8 cellular contexts compared by ENCODE assay signal in the genomic region with DNA sequence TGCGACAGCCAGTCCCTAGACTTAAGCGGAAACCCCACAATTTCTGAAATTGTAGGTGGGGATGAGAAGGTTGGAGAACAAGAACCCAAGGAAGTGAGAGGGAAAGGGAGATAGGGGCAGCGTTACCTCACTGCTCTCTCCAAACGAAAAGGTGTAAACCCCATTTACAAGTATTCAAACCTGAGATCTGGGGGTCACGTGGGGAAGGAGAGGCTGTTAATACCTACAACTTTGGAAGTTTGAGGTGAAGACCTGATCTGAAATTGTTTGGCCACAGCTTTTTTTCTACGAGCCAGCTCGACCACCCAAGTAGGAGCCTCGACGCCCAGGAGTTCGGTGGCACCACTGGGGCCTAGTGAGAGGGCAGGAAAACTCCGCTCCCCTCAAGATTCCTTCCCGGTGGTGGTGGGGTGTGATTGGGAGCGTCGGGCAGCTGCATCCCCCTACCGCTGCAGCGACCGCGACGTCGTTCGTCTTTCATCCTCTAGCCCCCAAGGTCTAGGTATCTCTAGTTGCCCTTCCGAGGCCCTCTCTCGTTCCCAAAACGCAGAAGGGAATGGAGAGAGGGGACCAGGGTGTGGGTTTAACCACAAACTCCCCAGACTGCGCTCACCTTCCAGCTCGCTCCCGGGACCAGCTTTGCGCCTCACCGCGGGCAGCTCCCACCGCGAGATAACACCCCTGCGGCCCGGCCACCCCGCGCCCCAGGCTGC. TPM values are rescaled to one million over a fixed set of nuclear protein-coding genes. Genes with fewer than 3 reads are reported as not detected.
DNase-seq lines count a peak whose midpoint lies in the region; ATAC-seq and TF ChIP-seq lines count a peak whose summit lies in the region.

No MANE protein-coding gene starts in this region.

- H3K36me3 Mint-ChIP-seq in CD4-positive, alpha-beta T cell (ENCODE audit: low read depth) = no peaks in the 10 kb centered on the region

- TF ChIP-seq CTCF in CD4-positive, alpha-beta T cell (IDR thresholded peaks at IDR 0.05) = no peak
- TF ChIP-seq CTCF in Loucy (conservative IDR thresholded peaks at IDR 0.05; ENCODE audit: low read length) = no peak

- H3F3A ChIP-seq in Loucy (ENCODE audit: low read depth) = peaks cover 5% of the 10 kb centered on the region; the same call in 1 of the 2 replicates

- H3K27me3 ChIP-seq in CD4-positive, alpha-beta T cell (ENCODE audit: control insufficient read depth, insufficient read depth, low read length) = peaks cover 33% of the 10 kb centered on the region
- H3K27me3 ChIP-seq in Loucy (ENCODE audit: insufficient read depth, low read length, poor library complexity, severe bottlenecking) (no peaks in the 10 kb centered on the region), esophagus (ENCODE audit: control insufficient read depth in 1 of 2, insufficient read depth in 2 of 2, low read length in 2 of 2) (no peaks in the 10 kb centered on the region), neuronal stem cell (ENCODE audit: control insufficient read depth in 3 of 3, insufficient read depth in 3 of 3, low read depth in 1 of 3, low read length in 3 of 3) (no peaks in the 10 kb centered on the region)

- H4K20me1 ChIP-seq in Loucy (ENCODE audit: insufficient read depth, low read length, poor library complexity, severe bottlenecking) = no peaks in the 10 kb centered on the region

- no peaks in the 10 kb centered on the region for H3K9me3 ChIP-seq in CD4-positive, alpha-beta T cell (ENCODE audit: control insufficient read depth, low read length)
- H3K9me3 ChIP-seq in Loucy (ENCODE audit: insufficient read depth, low read depth, low read length) (no peaks in the 10 kb centered on the region), esophagus (ENCODE audit: control insufficient read depth in 2 of 2, insufficient read depth in 1 of 2, low read depth in 1 of 2, low read length in 1 of 2) (no peaks in the 10 kb centered on the region), neuronal stem cell (replicated peaks in 1 of 2; ENCODE audit: control insufficient read depth in 2 of 2, insufficient read depth in 1 of 2, low read depth in 1 of 2, low read length in 2 of 2) (no peaks in the 10 kb centered on the region)

- H3K9me3 Mint-ChIP-seq in CD4-positive, alpha-beta T cell = no peaks in the 10 kb centered on the region

- peak overlapping the region; percentile 60 for H3K4me3 Mint-ChIP-seq in CD4-positive, alpha-beta T cell

- H4K8ac ChIP-seq in neuronal stem cell (ENCODE audit: low read depth, low read length) = peak overlapping the region; percentile 66

- H3K79me2 ChIP-seq in Loucy (ENCODE audit: insufficient read depth, low read length) = peaks cover 64% of the 10 kb centered on the region

- no peak overlapping the region for H4K91ac ChIP-seq in neuronal stem cell (ENCODE audit: low read depth, low read length, poor library complexity)

- DNase-seq in CD4-positive, alpha-beta T cell = no peak
- DNase-seq in neuronal stem cell (ENCODE audit: low spot score) (no peak), NCI-H2196 treated with DMSO at 0.1 percent for 48 hours (lab: John Stamatoyannopoulos, UW; ENCODE audit: unreplicated experiment) (no peak)
- DNase-seq in stimulated activated naive CD4-positive, alpha-beta T cell treated with Interleukin-2 at 50 U/mL for 16 hours (lab: John Stamatoyannopoulos, UW) = no peak

- H2BK15ac ChIP-seq in neuronal stem cell (ENCODE audit: low read length) = peak overlapping the region; percentile 75

- H3K14ac ChIP-seq in neuronal stem cell (ENCODE audit: low read length) = peak overlapping the region; percentile 65

- H3K27ac ChIP-seq in CD4-positive, alpha-beta T cell (ENCODE audit: low read depth, low read length) = no peak overlapping the region
- H3K27ac ChIP-seq in esophagus (ENCODE audit: low read depth in 2 of 2, low read length in 1 of 2) (peak overlapping the region; percentile 98), neuronal stem cell (replicated peaks; ENCODE audit: low read length) (no peak overlapping the region)

- peak overlapping the region; percentile 78 for H3K4me2 ChIP-seq in Loucy (ENCODE audit: low read depth, low read length, poor library complexity, severe bottlenecking)
- H3K4me2 ChIP-seq in neuronal stem cell (ENCODE audit: insufficient read depth, low read length, poor library complexity, severe bottlenecking) = peak overlapping the region; percentile 88

- H2BK120ac ChIP-seq in neuronal stem cell (ENCODE audit: low read depth, low read length) = peak overlapping the region; percentile 76

- H3K9ac ChIP-seq in Loucy (ENCODE audit: low read depth, low read length, poor library complexity, severe bottlenecking) (peak overlapping the region; percentile 87), neuronal stem cell (ENCODE audit: low read depth, low read length, poor library complexity) (peak overlapping the region; percentile 93)

- peak overlapping the region; percentile 99 for H2AFZ ChIP-seq in Loucy (ENCODE audit: low read length)
- peak overlapping the region; percentile 90 for H2AFZ ChIP-seq in neuronal stem cell (ENCODE audit: low read length)

- H3K36me3 ChIP-seq in Loucy (ENCODE audit: insufficient read depth, low read length) (no peaks in the 10 kb centered on the region), esophagus (ENCODE audit: control insufficient read depth in 2 of 2, insufficient read depth in 2 of 2, low read length in 1 of 2) (no peaks in the 10 kb centered on the region), neuronal stem cell (replicated peaks in 1 of 2; ENCODE audit: control insufficient read depth in 2 of 2, insufficient read depth in 2 of 2, low read length in 2 of 2) (peaks cover 0 to 2% of the 10 kb centered on the region in 2 donors)

- ATAC-seq in CD4-positive, alpha-beta T cell (ENCODE audit: poor library complexity) = no peak
- ATAC-seq in GM18873 (IDR thresholded peaks at IDR 0.05; ENCODE audit: low FRiP score, unreplicated experiment) (no peak), HG03342 (IDR thresholded peaks at IDR 0.05; ENCODE audit: unreplicated experiment) (no peak)

- peak overlapping the region; percentile 47 for H2BK5ac ChIP-seq in neuronal stem cell (ENCODE audit: low read length)

- H3K23ac ChIP-seq in neuronal stem cell (ENCODE audit: low read depth, low read length, poor library complexity) = peak overlapping the region; percentile 3

- 10 to 14% methylated on average over 36 of the region's 36 CpGs for WGBS in esophagus, 2 donors
- WGBS in neuronal stem cell (ENCODE audit: extremely low coverage in 2 of 2, insufficient read length in 2 of 2, insufficient replicate concordance in 1 of 2), 2 donors = no CpG with 5 or more reads among the region's 36 CpGs

- POLR2A ChIA-PET in CD4-positive, alpha-beta T cell (lab: Charles Lee) = no interaction called here

- no peak overlapping the region for H2BK12ac ChIP-seq in neuronal stem cell (ENCODE audit: low read length)

- intact Hi-C loops in CD4-positive, alpha-beta T cell (cut with DNase I, micrococcal nuclease) = no loop called here

- no peaks in the 10 kb centered on the region for H3K9me2 ChIP-seq in Loucy (replicated peaks; ENCODE audit: low read depth, low read length)

- H3K4me3 ChIP-seq in Loucy (ENCODE audit: low read length, poor library complexity, severe bottlenecking) (peak overlapping the region; percentile 95), esophagus (ENCODE audit: low read depth in 1 of 2, low read length in 2 of 2) (peak overlapping the region; percentile 64 to 77), neuronal stem cell (ENCODE audit: low read length in 2 of 2) (peak overlapping the region; percentile 64 to 97)

- H3K27ac Mint-ChIP-seq in CD4-positive, alpha-beta T cell = no peak overlapping the region

- CTCF ChIA-PET in CD4-positive, alpha-beta T cell (lab: Charles Lee) = no interaction called here

- peak overlapping the region; percentile 67 for H2AK5ac ChIP-seq in neuronal stem cell (ENCODE audit: low read depth, low read length)

- no peaks in the 10 kb centered on the region for H3K79me1 ChIP-seq in neuronal stem cell (ENCODE audit: low read depth, low read length)

- H3K18ac ChIP-seq in neuronal stem cell (ENCODE audit: low read length) = peak overlapping the region; percentile 98

- peaks cover 65% of the 10 kb centered on the region for H3K27me3 Mint-ChIP-seq in CD4-positive, alpha-beta T cell

- no peaks in the 10 kb centered on the region for H3K4me1 Mint-ChIP-seq in CD4-positive, alpha-beta T cell (ENCODE audit: low read depth)

- peaks cover 58% of the 10 kb centered on the region for H3K4me1 ChIP-seq in Loucy (ENCODE audit: insufficient read depth, low read length, poor library complexity, severe bottlenecking)
- H3K4me1 ChIP-seq in esophagus (ENCODE audit: control insufficient read depth in 2 of 2, insufficient read depth in 2 of 2, low read length in 1 of 2) = no peaks in the 10 kb centered on the region
- peaks cover 11 to 12% of the 10 kb centered on the region in 2 donors for H3K4me1 ChIP-seq in neuronal stem cell (ENCODE audit: control insufficient read depth in 2 of 2, insufficient read depth in 1 of 2, low read depth in 1 of 2, low read length in 2 of 2)

- no peak overlapping the region for H3K4ac ChIP-seq in neuronal stem cell (ENCODE audit: low read length)

RNA-seq across cellular contexts. Expression of a gene that starts 0.9 kb away (rescaled TPM):
- under 1 TPM; 0.03 TPM for total RNA-seq in CD4-positive, alpha-beta T cell
- 1 to 10 TPM; 2.4 to 4.1 TPM for polyA plus RNA-seq in esophagus
- polyA plus RNA-seq in neuronal stem cell (2013, experiment 1 of 2) = 10.2 TPM
- 11.0 TPM for polyA plus RNA-seq in neuronal stem cell (2013, experiment 2 of 2)

RNA-seq across cellular contexts. Expression of a gene that starts 52.5 kb away (rescaled TPM):
- total RNA-seq in CD4-positive, alpha-beta T cell = 1 to 10 TPM; 3.4 to 3.8 TPM
- polyA plus RNA-seq in esophagus = 10 to 100 TPM in 1 of 2 donors, 1 to 10 TPM in 1; 7.0 to 15.9 TPM
- polyA plus RNA-seq in neuronal stem cell (2013, experiment 1 of 2) = 90.7 TPM
- 86.0 TPM for polyA plus RNA-seq in neuronal stem cell (2013, experiment 2 of 2)

Comparison
In these comparisons a context has a peak if more than half of its experiments do, and no peak if none do; other contexts are left out.
1. H3K27ac ChIP-seq: peak in esophagus (2 of 2); none in CD4-positive, alpha-beta T cell (single experiment) and neuronal stem cell (single experiment).
2. Peak in every context shown above with its lines, with median percentiles within 50 percentile points of each other: H3K4me3 ChIP-seq.